Comparison of ENCODE assay signal across 8 cellular contexts in genomic region chr14:66610154-66610563, GRCh38.
DNase-seq lines count a peak whose midpoint lies in the region; ATAC-seq and TF ChIP-seq lines count a peak whose summit lies in the region.
"Had no signal": no experiment of that assay in that cellular context is flagged by ENCODE, and none has a peak within 500 bp of the region (broad histone marks: within the 10 kb centered on the region; RNA-seq: fewer than 3 reads in every experiment).

No MANE protein-coding gene starts in this region.

- TF ChIP-seq CTCF in IMR-90 (conservative IDR thresholded peaks at IDR 0.05; ENCODE audit: low read depth, low read length) (peak; percentile 39), adrenal gland (IDR thresholded peaks at IDR 0.05) (peak in 1 of 6 experiments; percentile 11)

- no peak overlapping the region for H3K27ac Mint-ChIP-seq in activated CD8-positive, alpha-beta T cell treated with anti-CD3 and anti-CD28 coated beads, Interleukin-2, amount 10 ng/mL, durations not matched to agents 7 days and 5 days

- WGBS in IMR-90 (ENCODE audit: extremely low coverage in 2 of 2, insufficient read length in 1 of 2), 2 experiments = no CpG with 5 or more reads among the region's 4 CpGs
- 78 to 96% (median 91%) methylated on average over 4 of the region's 4 CpGs for WGBS in adrenal gland, 4 donors

- H3K27me3 Mint-ChIP-seq in activated CD8-positive, alpha-beta T cell treated with anti-CD3 and anti-CD28 coated beads, Interleukin-2, amount 10 ng/mL, durations not matched to agents 7 days and 5 days (ENCODE audit: low read depth) = no peaks in the 10 kb centered on the region

- TF ChIP-seq RAD21 in IMR-90 (IDR thresholded peaks at IDR 0.05; ENCODE audit: low read length) = peak; percentile 34; the same call in 1 of the 2 replicates

- TF ChIP-seq POLR2A in IMR-90 (IDR thresholded peaks at IDR 0.05; ENCODE audit: low read depth, low read length) (no peak), adrenal gland (IDR thresholded peaks at IDR 0.05) (no peak)

- H3K4me3 Mint-ChIP-seq in activated CD8-positive, alpha-beta T cell treated with anti-CD3 and anti-CD28 coated beads, Interleukin-2, amount 10 ng/mL, durations not matched to agents 7 days and 5 days = no peak overlapping the region

- H3K9me3 ChIP-seq in IMR-90 (ENCODE audit: control insufficient read depth, insufficient read depth, low read length) (no peaks in the 10 kb centered on the region), adrenal gland (replicated peaks in 1 of 3) (no peaks in the 10 kb centered on the region)
- H3K9me3 ChIP-seq: mucosa of descending colon had no signal

- intact Hi-C loops in IMR-90 (cut with micrococcal nuclease) (no loop called here), adrenal gland (cut with DNase I) (no loop called here)

- no peak overlapping the region for H3K18ac ChIP-seq in IMR-90 (ENCODE audit: low read depth, low read length)

- H3K79me1 ChIP-seq in IMR-90 (ENCODE audit: low read depth in 1 of 2, low read length in 2 of 2) = no peaks in the 10 kb centered on the region; a peak in 1 of 4 replicates

- H4K5ac ChIP-seq in IMR-90 (ENCODE audit: low read depth, low read length) = no peak overlapping the region

- no peak overlapping the region for H2BK120ac ChIP-seq in IMR-90 (ENCODE audit: low read depth, low read length)

- CTCF ChIA-PET in IMR-90 (lab: Yijun Ruan, JAX) = no interaction called here
- CTCF ChIA-PET in activated CD8-positive, alpha-beta T cell treated with anti-CD3 and anti-CD28 coated beads, Interleukin-2, amount 10 ng/mL, durations not matched to agents 7 days and 5 days (lab: Charles Lee) = interaction anchor here (1.3 to 1.5 kb wide), 3 partner anchors 8 to 113 kb away, joined by 4 to 7 read pairs (median 5); no protein-coding TSS in a partner anchor

- no peaks in the 10 kb centered on the region for H3K9me1 ChIP-seq in IMR-90 (ENCODE audit: insufficient read depth, low read length)

- H3K9ac ChIP-seq in IMR-90 (ENCODE audit: low read depth, low read length) = no peak overlapping the region

- no peak overlapping the region for H3K23ac ChIP-seq in IMR-90 (ENCODE audit: low read depth, low read length)

- H3K56ac ChIP-seq in IMR-90 (ENCODE audit: extremely low read depth, insufficient read depth, low read length) = no peak overlapping the region

- H4K8ac ChIP-seq in IMR-90 (ENCODE audit: low read depth in 2 of 2, low read length in 2 of 2) = no peak overlapping the region

- H2AK9ac ChIP-seq in IMR-90 (replicated peaks; ENCODE audit: low read depth, low read length, poor library complexity) = no peak overlapping the region

- H3K27me3 ChIP-seq in IMR-90 (ENCODE audit: control insufficient read depth, insufficient read depth, low read length) = no peaks in the 10 kb centered on the region
- H3K27me3 ChIP-seq in adrenal gland = no peaks in the 10 kb centered on the region

- POLR2A ChIA-PET in IMR-90 (lab: Charles Lee; ENCODE audit: unreplicated experiment) = no interaction called here
- POLR2A ChIA-PET in activated CD8-positive, alpha-beta T cell treated with anti-CD3 and anti-CD28 coated beads, Interleukin-2, amount 10 ng/mL, durations not matched to agents 7 days and 5 days (lab: Charles Lee) = interaction anchor here (0.7 kb wide), 1 partner anchor 102 kb away, joined by 4 read pairs; the partner anchor contains the start of gene GPHN

- H3K14ac ChIP-seq in IMR-90 (replicated peaks; ENCODE audit: low read depth, low read length) = no peak overlapping the region

- H3K4me1 Mint-ChIP-seq in activated CD8-positive, alpha-beta T cell treated with anti-CD3 and anti-CD28 coated beads, Interleukin-2, amount 10 ng/mL, durations not matched to agents 7 days and 5 days (ENCODE audit: low read depth) = peaks cover 12% of the 10 kb centered on the region

- peaks cover under 1% of the 10 kb centered on the region for H3K9me3 Mint-ChIP-seq in activated CD8-positive, alpha-beta T cell treated with anti-CD3 and anti-CD28 coated beads, Interleukin-2, amount 10 ng/mL, durations not matched to agents 7 days and 5 days (ENCODE audit: insufficient read depth)

- H2AK5ac ChIP-seq in IMR-90 (ENCODE audit: low read depth, low read length) = no peak overlapping the region

- dilution Hi-C loops in IMR-90 (cut with HindIII; ENCODE audit: low sequenced_read_pairs, unreplicated experiment) = no loop called here

- H3K4me2 ChIP-seq in IMR-90 (ENCODE audit: low read depth, low read length) = no peak overlapping the region

- H3K4me3 ChIP-seq in IMR-90 (ENCODE audit: insufficient read depth, low read depth, low read length) (no peak overlapping the region), adrenal gland (no peak overlapping the region)
- H3K4me3 ChIP-seq: mucosa of descending colon had no signal

- DNase-seq in ELR (ENCODE audit: low read depth) (peak; percentile 46), IMR-90 (peak; percentile 7), left lobe of liver (ENCODE audit: low spot score) (no peak), COLO829 (ENCODE audit: low spot score) (no peak), DMS79 treated with DMSO at 0.1 percent for 48 hours (lab: John Stamatoyannopoulos, UW) (no peak), adrenal gland (no peak)
- no peak for DNase-seq in activated CD8-positive, alpha-beta T cell treated with anti-CD3 and anti-CD28 coated beads, Interleukin-2, amount 10 ng/mL, durations not matched to agents 7 days and 5 days
- DNase-seq: mucosa of descending colon had no signal

- H2BK15ac ChIP-seq in IMR-90 (ENCODE audit: low read depth, low read length) = no peak overlapping the region

- H3K27ac ChIP-seq in IMR-90 (ENCODE audit: insufficient read depth, low read length) (no peak overlapping the region), adrenal gland (no peak overlapping the region)

- no peak overlapping the region for H3K4ac ChIP-seq in IMR-90 (ENCODE audit: low read depth, low read length)

- H3K36me3 Mint-ChIP-seq in activated CD8-positive, alpha-beta T cell treated with anti-CD3 and anti-CD28 coated beads, Interleukin-2, amount 10 ng/mL, durations not matched to agents 7 days and 5 days (ENCODE audit: low read depth) = no peaks in the 10 kb centered on the region

- no peak overlapping the region for H4K91ac ChIP-seq in IMR-90 (ENCODE audit: insufficient read depth, low read depth, low read length)

- H3K4me1 ChIP-seq in IMR-90 (ENCODE audit: control insufficient read depth, insufficient read depth, low read length) = no peaks in the 10 kb centered on the region
- no peaks in the 10 kb centered on the region for H3K4me1 ChIP-seq in adrenal gland (replicated peaks in 1 of 2)

- H2BK5ac ChIP-seq in IMR-90 (ENCODE audit: low read depth, low read length, poor library complexity, severe bottlenecking) = no peak overlapping the region

- H2BK20ac ChIP-seq in IMR-90 (ENCODE audit: low read depth, low read length) = no peak overlapping the region

- in situ Hi-C loops in IMR-90 (cut with MboI; ENCODE audit: low sequenced_read_pairs) = no loop called here

- H2AFZ ChIP-seq in IMR-90 (replicated peaks; ENCODE audit: low read length, poor library complexity) = no peak overlapping the region

- H3K36me3 ChIP-seq in IMR-90 (ENCODE audit: control insufficient read depth, insufficient read depth, low read length) = no peaks in the 10 kb centered on the region
- no peaks in the 10 kb centered on the region for H3K36me3 ChIP-seq in adrenal gland (replicated peaks in 1 of 2)

- H4K20me1 ChIP-seq in IMR-90 (ENCODE audit: insufficient read depth, low read length) = no peaks in the 10 kb centered on the region

- BruUV-seq in IMR-90 (replicated peaks; lab: Mats Ljungman, UMichigan) = no TSS peak

- no peak for ATAC-seq in IMR-90 (ENCODE audit: low read depth)
- ATAC-seq in activated CD8-positive, alpha-beta T cell treated with anti-CD3 and anti-CD28 coated beads, Interleukin-2, amount 10 ng/mL, durations not matched to agents 7 days and 5 days = peak; percentile 68
- ATAC-seq in left lobe of liver = peak; percentile 81
- ATAC-seq: mucosa of descending colon had no signal

TF ChIP-seq in IMR-90, 13 proteins besides CTCF, POLR2A, EP300 and RAD21:
- TF ChIP-seq MXI1 (IDR thresholded peaks at IDR 0.05; ENCODE audit: borderline replicate concordance, low read depth, low read length) = no peak
- no peak for TF ChIP-seq ELK1 (IDR thresholded peaks at IDR 0.05; ENCODE audit: borderline replicate concordance, low read depth, low read length)
- TF ChIP-seq USF2 (IDR thresholded peaks at IDR 0.05; ENCODE audit: low read depth, low read length) = no peak
- no peak for TF ChIP-seq NFE2L2 (IDR thresholded peaks at IDR 0.05; ENCODE audit: low read depth, low read length)
- no peak for TF ChIP-seq CEBPB (IDR thresholded peaks at IDR 0.05; ENCODE audit: low read depth, low read length)
- no peak for TF ChIP-seq CHD1 (IDR thresholded peaks at IDR 0.05; ENCODE audit: low read depth, low read length)
- no peak for TF ChIP-seq MAFK (IDR thresholded peaks at IDR 0.05; ENCODE audit: low read depth, low read length)
- no peak for TF ChIP-seq BHLHE40 (IDR thresholded peaks at IDR 0.05; ENCODE audit: low read depth, low read length)
- TF ChIP-seq MAZ (IDR thresholded peaks at IDR 0.05; ENCODE audit: borderline replicate concordance, low read depth, low read length) = no peak
TF ChIP-seq in IMR-90: peak in this region for 0.

Comparison
In these comparisons a context has a peak if more than half of its experiments do, and no peak if none do; other contexts are left out.
1. DNase-seq: peak in ELR (single experiment) and IMR-90 (single experiment); none in activated CD8-positive, alpha-beta T cell treated with anti-CD3 and anti-CD28 coated beads, Interleukin-2, amount 10 ng/mL, durations not matched to agents 7 days and 5 days (single experiment), left lobe of liver (single experiment), COLO829 (single experiment), DMS79 treated with DMSO at 0.1 percent for 48 hours (single experiment) and adrenal gland (0 of 7).